In genomic region chr6:63661769-63662168, GRCh38 we compare ENCODE assay signal across 26 cellular contexts.
"Had no signal": no experiment of that assay in that cellular context is flagged by ENCODE, and none has a peak within 500 bp of the region (broad histone marks: within the 10 kb centered on the region; RNA-seq: fewer than 3 reads in every experiment).

No MANE protein-coding gene starts in this region.

- H3K4me3 ChIP-seq: coronary artery, esophagus muscularis mucosa, gastroesophageal sphincter, heart left ventricle, hepatocyte, lung, mucosa of descending colon, neural progenitor cell, right lobe of liver, smooth muscle cell, stomach, thyroid gland, upper lobe of left lung had no signal

- ATAC-seq: foreskin keratinocyte; gastroesophageal sphincter; heart left ventricle; left lobe of liver; mucosa of descending colon; natural killer cell treated with Interleukin-12 subunit alpha and Interleukin-12 subunit beta and Interleukin-15 and Interleukin-18, amount 100 ng/mL, for 72 hours; right lobe of liver had no signal

- H3K27ac ChIP-seq: coronary artery, esophagus muscularis mucosa, foreskin keratinocyte, gastroesophageal sphincter, heart left ventricle, hepatocyte, neural progenitor cell, parathyroid adenoma, right lobe of liver, stomach, thyroid gland, upper lobe of left lung had no signal

- H3K27me3 ChIP-seq: esophagus muscularis mucosa, foreskin keratinocyte, gastroesophageal sphincter, heart left ventricle, hepatocyte, neural progenitor cell, right lobe of liver, stomach, thyroid gland, upper lobe of left lung had no signal

- DNase-seq: dermis blood vessel endothelial cell; effector memory CD4-positive, alpha-beta T cell; foreskin keratinocyte; heart left ventricle; kidney; mesenchymal stem cell; mucosa of descending colon; naive B cell; right lobe of liver; stimulated activated CD4-positive, alpha-beta T cell treated with anti-CD3 and anti-CD28 coated beads, Interleukin-4, amount 100 ng/mL, for 4 hours; stimulated activated naive CD4-positive, alpha-beta T cell treated with Interleukin-2 at 50 U/mL for 16 hours; stomach; thyroid gland; upper lobe of left lung had no signal

- H3K4me2 ChIP-seq: hepatocyte, neural progenitor cell, smooth muscle cell had no signal

- H3K36me3 ChIP-seq: esophagus muscularis mucosa, gastroesophageal sphincter, heart left ventricle, neural progenitor cell, right lobe of liver, stomach, thyroid gland, upper lobe of left lung had no signal

- H3K27ac Mint-ChIP-seq: mesothelial cell of epicardium; natural killer cell treated with Interleukin-12 subunit alpha and Interleukin-12 subunit beta and Interleukin-15 and Interleukin-18, amount 100 ng/mL, for 72 hours; neural progenitor cell; progenitor cell of endocrine pancreas had no signal

- H3K36me3 Mint-ChIP-seq: naive B cell; natural killer cell treated with Interleukin-12 subunit alpha and Interleukin-12 subunit beta and Interleukin-15 and Interleukin-18, amount 100 ng/mL, for 72 hours had no signal

- H3K27me3 Mint-ChIP-seq: naive B cell; natural killer cell treated with Interleukin-12 subunit alpha and Interleukin-12 subunit beta and Interleukin-15 and Interleukin-18, amount 100 ng/mL, for 72 hours; progenitor cell of endocrine pancreas had no signal

- H3K9me3 Mint-ChIP-seq: mesothelial cell of epicardium; naive B cell; natural killer cell treated with Interleukin-12 subunit alpha and Interleukin-12 subunit beta and Interleukin-15 and Interleukin-18, amount 100 ng/mL, for 72 hours had no signal

- H3K9me3 ChIP-seq: esophagus muscularis mucosa, gastroesophageal sphincter, heart left ventricle, mucosa of descending colon, right lobe of liver, stomach, thyroid gland, upper lobe of left lung had no signal

- H3K4me3 Mint-ChIP-seq: mesothelial cell of epicardium; natural killer cell treated with Interleukin-12 subunit alpha and Interleukin-12 subunit beta and Interleukin-15 and Interleukin-18, amount 100 ng/mL, for 72 hours; neural progenitor cell had no signal
